Comparison of ENCODE assay signal across 8 cellular contexts in the genomic region with DNA sequence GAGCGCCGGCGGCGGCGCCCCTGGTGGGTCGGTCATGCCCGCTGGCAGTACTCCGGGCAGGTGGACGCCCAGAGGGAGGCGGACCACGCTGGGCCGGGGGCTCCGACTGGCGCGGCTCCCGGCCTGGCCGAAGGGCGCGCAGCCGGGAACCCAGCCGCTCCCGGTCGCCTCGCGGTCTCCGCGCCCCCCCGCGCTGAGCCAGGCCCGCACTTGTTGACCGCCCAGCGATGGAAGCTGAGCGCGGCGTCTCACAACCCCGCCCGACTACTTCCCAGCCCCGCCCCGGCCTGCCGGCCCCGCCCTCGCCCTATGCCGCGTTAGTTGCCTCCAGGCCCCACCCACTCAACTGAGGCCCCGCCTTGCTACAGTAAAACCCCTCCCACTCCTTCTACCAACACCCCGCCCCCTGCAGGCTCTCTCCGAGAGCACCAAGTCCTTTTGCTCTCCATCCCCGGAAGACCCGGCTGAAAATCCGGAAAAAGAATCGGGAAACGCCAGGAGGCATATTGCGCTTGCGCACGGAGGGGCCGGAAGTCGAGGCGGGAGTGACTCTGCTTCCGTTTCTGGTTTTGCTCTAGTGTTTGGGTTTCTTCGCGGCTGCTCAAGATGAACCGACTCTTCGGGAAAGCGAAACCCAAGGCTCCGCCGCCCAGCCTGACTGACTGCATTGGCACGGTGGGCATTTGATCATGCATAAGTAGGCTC. TPM values are rescaled to one million over a fixed set of nuclear protein-coding genes. Genes with fewer than 3 reads are reported as not detected.
DNase-seq lines count a peak whose midpoint lies in the region; ATAC-seq and TF ChIP-seq lines count a peak whose summit lies in the region.

A gene (minus strand): TSS at position 236 of the 705 bp plus-strand sequence.
A gene (plus strand): TSS at position 577 of the 705 bp plus-strand sequence. CDS start 30 bp downstream, at position 607.

- no peak for TF ChIP-seq EP300 in Ishikawa (IDR thresholded peaks at IDR 0.05; ENCODE audit: borderline replicate concordance)

- BruUV-seq in PC-3 (replicated peaks; lab: Mats Ljungman, UMichigan) = no TSS peak

- intact Hi-C loops in PC-3 (cut with micrococcal nuclease) = loop anchor here (2.0 kb wide), 1 partner anchor 30 kb away; no protein-coding TSS in a partner anchor
- intact Hi-C loops in mucosa of descending colon (cut with DNase I, micrococcal nuclease) = no loop called here

- TF ChIP-seq RAD21 in Ishikawa (IDR thresholded peaks at IDR 0.05; ENCODE audit: low read depth) = no peak

- TF ChIP-seq CTCF in PC-3 (conservative IDR thresholded peaks at IDR 0.05; ENCODE audit: low read depth, low read length) = no peak
- TF ChIP-seq CTCF in mucosa of descending colon (IDR thresholded peaks at IDR 0.05) = peak; percentile 36

- peaks cover 19% of the 10 kb centered on the region for H3K4me1 ChIP-seq in PC-3 (ENCODE audit: insufficient read depth, low read length)
- peaks cover 12% of the 10 kb centered on the region for H3K4me1 ChIP-seq in mucosa of descending colon (ENCODE audit: low read depth)

- peaks cover 64% of the 10 kb centered on the region for H3K79me2 ChIP-seq in PC-3 (ENCODE audit: low read length)

- H3F3A ChIP-seq in PC-3 (ENCODE audit: low read length, unreplicated experiment) = no peaks in the 10 kb centered on the region

- peaks cover 8% of the 10 kb centered on the region for H4K20me1 ChIP-seq in PC-3 (ENCODE audit: low read length)

- peak; percentile 84 for ATAC-seq in GM21576 (IDR thresholded peaks at IDR 0.05; ENCODE audit: unreplicated experiment)
- peak; percentile 91 for ATAC-seq in PC-3
- peak; percentile 98 for ATAC-seq in mucosa of descending colon

- H3K27ac ChIP-seq in PC-3 (ENCODE audit: low read length) = peak within 1 kb of the TSS; percentile 77
- H3K27ac ChIP-seq in epithelial cell of prostate = peak within 1 kb of the TSS; percentile 75

- H3K4me3 ChIP-seq in PC-3 (ENCODE audit: low read length) (peak within 1 kb of the TSS; percentile 91), mucosa of descending colon (peak within 1 kb of the TSS; percentile 85)

- CTCF ChIA-PET in PC-3 (lab: Charles Lee) = no interaction called here

- POLR2A ChIA-PET in PC-3 (lab: Charles Lee; ENCODE audit: unreplicated experiment) = interaction anchor here (0.6 kb wide), 1 partner anchor 34 kb away, joined by 3 read pairs; no protein-coding TSS in a partner anchor

- no peaks in the 10 kb centered on the region for H3K27me3 ChIP-seq in PC-3 (ENCODE audit: low read length)

- peak within 1 kb of the TSS; percentile 62; the same call in 1 of the 2 replicates for H2AFZ ChIP-seq in PC-3 (ENCODE audit: low read length)

- peak within 1 kb of the TSS; percentile 100 for H3K9ac ChIP-seq in PC-3 (ENCODE audit: low read length)

- peak; percentile 98 for DNase-seq in DMS153 treated with DMSO at 0.1 percent for 48 hours (lab: John Stamatoyannopoulos, UW; ENCODE audit: unreplicated experiment)
- DNase-seq in PC-3 = peak; percentile 98
- peak; percentile 99 for DNase-seq in activated T-cell treated with anti-CD3 and anti-CD28 coated beads for 48 hours (ENCODE audit: low read depth)
- peak; percentile 96 for DNase-seq in epithelial cell of prostate (ENCODE audit: low read depth, low spot score)
- DNase-seq in mucosa of descending colon = peak; percentile 100
- DNase-seq in stimulated activated CD8-positive, alpha-beta memory T cell treated with anti-CD3 and anti-CD28 coated beads, Interleukin-4, amount 100 ng/mL, for 24 hours (ENCODE audit: low read depth) = peak; percentile 100

- H3K9me2 ChIP-seq in PC-3 (replicated peaks; ENCODE audit: low read length) = no peaks in the 10 kb centered on the region

- H3K9me3 ChIP-seq in PC-3 (ENCODE audit: low read length) (no peaks in the 10 kb centered on the region), mucosa of descending colon (no peaks in the 10 kb centered on the region)

- peak within 1 kb of the TSS; percentile 100 for H3K4me2 ChIP-seq in PC-3 (ENCODE audit: low read length)

- H3K36me3 ChIP-seq in PC-3 (ENCODE audit: low read depth, low read length) (peaks cover 30% of the 10 kb centered on the region), mucosa of descending colon (ENCODE audit: low read depth) (peaks cover 8% of the 10 kb centered on the region)

TF ChIP-seq in Ishikawa, 13 proteins besides CTCF, POLR2A, EP300 and RAD21:
- TF ChIP-seq TAF1 (IDR thresholded peaks at IDR 0.05; ENCODE audit: low read depth) = peak; percentile 58; the same call in 1 of the 2 replicates
- no peak for TF ChIP-seq FOXM1 (IDR thresholded peaks at IDR 0.05; ENCODE audit: borderline replicate concordance, low read depth)
- 0 out of 2 replicates have a peak, but pooled peaks have one; percentile 3 for TF ChIP-seq YY1 (IDR thresholded peaks at IDR 0.05; ENCODE audit: low read depth)
- TF ChIP-seq, protein P1, sequence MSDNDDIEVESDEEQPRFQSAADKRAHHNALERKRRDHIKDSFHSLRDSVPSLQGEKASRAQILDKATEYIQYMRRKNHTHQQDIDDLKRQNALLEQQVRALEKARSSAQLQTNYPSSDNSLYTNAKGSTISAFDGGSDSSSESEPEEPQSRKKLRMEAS (IDR thresholded peaks at IDR 0.05) = peak; percentile 41; the same call in 1 of the 2 replicates
- peak; percentile 63 for TF ChIP-seq CREB1 (IDR thresholded peaks at IDR 0.05; ENCODE audit: low read depth)

RNA-seq across cellular contexts. Expression of the first gene that starts in this region (rescaled TPM):
- total RNA-seq in PC-3 (2014; rRNA removed) (103 and 132 TPM in 2 replicates), mucosa of descending colon (100 to 1,000 TPM; 120 to 155 (median 153) TPM)

RNA-seq across cellular contexts. Expression of the second gene that starts in this region (rescaled TPM):
- total RNA-seq in PC-3 (2014; rRNA removed) = 64.2 and 65.0 TPM in 2 replicates
- total RNA-seq in mucosa of descending colon = 10 to 100 TPM; 72.2 to 98.1 (median 84.3) TPM

Comparison
In these comparisons a context has a peak if more than half of its experiments do, and no peak if none do; other contexts are left out.
1. Peak in every context shown above with its lines: DNase-seq, ATAC-seq, H3K4me3 ChIP-seq and H3K27ac ChIP-seq.